15 cellular contexts compared by ENCODE assay signal in genomic region chr5:124801551-124801950, GRCh38. TPM values are rescaled to one million over a fixed set of nuclear protein-coding genes. Genes with fewer than 3 reads are reported as not detected.
DNase-seq lines count a peak whose midpoint lies in the region; TF ChIP-seq lines count a peak whose summit lies in the region.
"Had no signal": no experiment of that assay in that cellular context is flagged by ENCODE, and none has a peak within 500 bp of the region (broad histone marks: within the 10 kb centered on the region; RNA-seq: fewer than 3 reads in every experiment).

No MANE protein-coding gene starts in this region.

- no peak for DNase-seq in HEK293T (ENCODE audit: extremely low spot score)
- peak; percentile 50 for DNase-seq in cerebellum (ENCODE audit: low spot score)
- no peak for DNase-seq in neural crest cell (ENCODE audit: low read depth, low spot score)
- no peak for DNase-seq in smooth muscle cell (lab: John Stamatoyannopoulos, UW; ENCODE audit: unreplicated experiment)
- DNase-seq in activated naive CD4-positive, alpha-beta T cell (lab: John Stamatoyannopoulos, UW): no peak
- no peak for DNase-seq in globus pallidus (ENCODE audit: low spot score)
- no peak for DNase-seq in HuH-7 (ENCODE audit: low spot score)
- DNase-seq: 8988T; AML-193; Caco-2; CD8-positive, alpha-beta memory T cell; DND-41; GF-D8; GM23248 had no signal

- peak overlapping the region; percentile 8 for H3K4me3 Mint-ChIP-seq in neural crest cell
- H3K4me3 Mint-ChIP-seq: CD8-positive, alpha-beta memory T cell had no signal

- H3K4me3 ChIP-seq in smooth muscle cell: no peak overlapping the region
- H3K4me3 ChIP-seq: BLaER1, GM23248 had no signal

- H3K36me3 Mint-ChIP-seq in neural crest cell (ENCODE audit: low read depth): peaks cover 2% of the 10 kb centered on the region
- H3K36me3 Mint-ChIP-seq: CD8-positive, alpha-beta memory T cell had no signal

- H3K27me3 ChIP-seq in smooth muscle cell (ENCODE audit: low read depth): no peaks in the 10 kb centered on the region
- H3K27me3 ChIP-seq: BLaER1 had no signal

- H3K4me1 Mint-ChIP-seq in neural crest cell: peaks cover 59% of the 10 kb centered on the region
- H3K4me1 Mint-ChIP-seq: CD8-positive, alpha-beta memory T cell had no signal

- H3F3A ChIP-seq in smooth muscle cell (ENCODE audit: low read depth): no peaks in the 10 kb centered on the region

- WGBS in smooth muscle cell (ENCODE audit: low lambda C conversion rate): 17% methylated on average over 3 of the region's 3 CpGs

- H3K9me3 ChIP-seq in smooth muscle cell (replicated peaks; ENCODE audit: low read depth): no peaks in the 10 kb centered on the region
- H3K9me3 ChIP-seq: Caco-2 had no signal

- no peaks in the 10 kb centered on the region for H3K36me3 ChIP-seq in smooth muscle cell (ENCODE audit: low read depth)
- H3K36me3 ChIP-seq: BLaER1 had no signal

- H3K4me1 ChIP-seq in smooth muscle cell (ENCODE audit: low read depth): peaks cover 8% of the 10 kb centered on the region
- H3K4me1 ChIP-seq: Caco-2 had no signal

- peaks cover 3% of the 10 kb centered on the region for H3K9me3 Mint-ChIP-seq in neural crest cell

- peak overlapping the region; percentile 36 for H2AFZ ChIP-seq in smooth muscle cell (ENCODE audit: low read depth)
- H2AFZ ChIP-seq: GM23248 had no signal

- no peak overlapping the region for H3K9ac ChIP-seq in smooth muscle cell (ENCODE audit: low read depth)
- H3K9ac ChIP-seq: BLaER1, GM23248 had no signal

- TF ChIP-seq CTCF in neural crest cell (conservative IDR thresholded peaks at IDR 0.05) (no peak), smooth muscle cell (IDR thresholded peaks at IDR 0.05; ENCODE audit: borderline replicate concordance, insufficient read depth, poor library complexity, severe bottlenecking) (no peak)

- no peak overlapping the region for H3K27ac ChIP-seq in smooth muscle cell (ENCODE audit: low read depth)
- H3K27ac ChIP-seq: BLaER1, GM23248 had no signal

- H3K79me2 ChIP-seq in smooth muscle cell (ENCODE audit: low read depth): no peaks in the 10 kb centered on the region

- no peaks in the 10 kb centered on the region for H3K27me3 Mint-ChIP-seq in neural crest cell (ENCODE audit: low read depth)

- no peaks in the 10 kb centered on the region for H4K20me1 ChIP-seq in smooth muscle cell (ENCODE audit: low read depth)
- H4K20me1 ChIP-seq: BLaER1 had no signal

- H3K27ac Mint-ChIP-seq in neural crest cell (ENCODE audit: unreplicated experiment): no peak overlapping the region
- H3K27ac Mint-ChIP-seq: CD8-positive, alpha-beta memory T cell had no signal

- POLR2A ChIA-PET in HEK293T (lab: Yijun Ruan, JAX): interaction anchor here (1.0 kb wide), 1 partner anchor 53 kb away, joined by 6 read pairs; no protein-coding TSS in a partner anchor

- CTCF ChIA-PET in HEK293T (lab: Yijun Ruan, JAX): interaction anchor here (0.6 kb wide), 1 partner anchor 28 kb away, joined by 3 read pairs; no protein-coding TSS in a partner anchor

- no peak overlapping the region for H3K4me2 ChIP-seq in smooth muscle cell
- H3K4me2 ChIP-seq: BLaER1 had no signal

TF ChIP-seq in HEK293T, 16 proteins besides CTCF, POLR2A, EP300 and RAD21:
- TF ChIP-seq BHLHE40 (IDR thresholded peaks at IDR 0.05; ENCODE audit: borderline replicate concordance): no peak
- TF ChIP-seq L3MBTL2 (conservative IDR thresholded peaks at IDR 0.05): no peak
- no peak for TF ChIP-seq CTBP1 (IDR thresholded peaks at IDR 0.05; ENCODE audit: borderline replicate concordance)
- peak; percentile 20; the same call in 1 of the 2 replicates for TF ChIP-seq PKNOX1 (IDR thresholded peaks at IDR 0.05)
- TF ChIP-seq HDGF (IDR thresholded peaks at IDR 0.05; ENCODE audit: borderline replicate concordance): no peak

RNA-seq across cellular contexts. Expression of gene ZNF608, which starts 55.1 kb away (rescaled TPM):
- 86.3 TPM for total RNA-seq in cerebellum
- 106 and 107 TPM in 2 replicates for total RNA-seq in neural crest cell
- 33.1 and 69.5 TPM in 2 replicates for total RNA-seq in smooth muscle cell
- 15.4 and 22.0 TPM in 2 replicates for polyA plus RNA-seq in smooth muscle cell
- total RNA-seq: CD8-positive, alpha-beta memory T cell had no signal
- polyA plus RNA-seq: CD8-positive, alpha-beta memory T cell had no signal
